ENCODE assay signal across 16 cellular contexts in genomic region chr19:45592366-45592765, GRCh38. TPM values are rescaled to one million over a fixed set of nuclear protein-coding genes. Genes with fewer than 3 reads are reported as not detected.
"Had no signal": no experiment of that assay in that cellular context is flagged by ENCODE, and none has a peak within 500 bp of the region (broad histone marks: within the 10 kb centered on the region; RNA-seq: fewer than 3 reads in every experiment).

No MANE protein-coding gene starts in this region.

- H3K4me3 Mint-ChIP-seq: activated T-cell treated with anti-CD3 and anti-CD28 coated beads, Interleukin-2, amount 50 U/mL, for 24 hours; stimulated activated effector memory CD8-positive, alpha-beta T cell treated with anti-CD3 and anti-CD28 coated beads, Interleukin-12 subunit alpha, Interleukin-12 subunit beta, amount 100 ng/mL, for 72 hours had no signal

- DNase-seq: activated CD4-positive, alpha-beta T cell treated with anti-CD3 and anti-CD28 coated beads, Interleukin-2, amount 50 U/mL, for 4 hours; activated gamma-delta T cell treated with Interleukin-2 at 50 U/mL for 16 hours; activated T-cell treated with anti-CD3 and anti-CD28 coated beads, Interleukin-2, amount 50 U/mL, for 24 hours; colonic mucosa; effector CD4-positive, alpha-beta T cell; hypothalamus; kidney glomerular epithelial cell; lower lobe of right lung; naive B cell; small intestine; SW 1271 had no signal

- H3K4me3 ChIP-seq: cardiac muscle cell, colonic mucosa, lower lobe of right lung, tibial nerve had no signal

- H3K27me3 ChIP-seq: colonic mucosa had no signal

- FAIRE-seq: astrocyte, small intestine had no signal

- H3K27ac ChIP-seq: cardiac muscle cell, colonic mucosa, lower lobe of right lung, tibial nerve had no signal

- H3K9me3 ChIP-seq: colonic mucosa, lower lobe of right lung, tibial nerve had no signal

- H3K27ac Mint-ChIP-seq: activated T-cell treated with anti-CD3 and anti-CD28 coated beads, Interleukin-2, amount 50 U/mL, for 24 hours; naive B cell had no signal

- ATAC-seq: activated CD4-positive, CD25-positive, alpha-beta regulatory T cell treated with anti-CD3 and anti-CD28 coated beads, Interleukin-2, amount 50 U/mL, for 24 hours; lower lobe of right lung; stimulated activated effector memory CD8-positive, alpha-beta T cell treated with anti-CD3 and anti-CD28 coated beads, Interleukin-12 subunit alpha, Interleukin-12 subunit beta, amount 100 ng/mL, for 72 hours had no signal

- H3K4me1 ChIP-seq: colonic mucosa had no signal

- H3K9me3 Mint-ChIP-seq: activated T-cell treated with anti-CD3 and anti-CD28 coated beads, Interleukin-2, amount 50 U/mL, for 24 hours; stimulated activated effector memory CD8-positive, alpha-beta T cell treated with anti-CD3 and anti-CD28 coated beads, Interleukin-12 subunit alpha, Interleukin-12 subunit beta, amount 100 ng/mL, for 72 hours had no signal

- H3K36me3 Mint-ChIP-seq: naive B cell had no signal

- H3K36me3 ChIP-seq: cardiac muscle cell, colonic mucosa had no signal

RNA-seq across cellular contexts. Expression of gene GPR4, which starts 9.6 kb away (rescaled TPM):
- total RNA-seq: cardiac muscle cell had no signal
- polyA plus RNA-seq: cardiac muscle cell had no signal
